23 cellular contexts compared by ENCODE assay signal in genomic region chr5:146867996-146868708, GRCh38. TPM values are rescaled to one million over a fixed set of nuclear protein-coding genes. Genes with fewer than 3 reads are reported as not detected.
DNase-seq lines count a peak whose midpoint lies in the region; ATAC-seq lines count a peak whose summit lies in the region.
"Had no signal": no experiment of that assay in that cellular context is flagged by ENCODE, and none has a peak within 500 bp of the region (broad histone marks: within the 10 kb centered on the region; RNA-seq: fewer than 3 reads in every experiment).

No MANE protein-coding gene starts in this region.

- H3K27ac ChIP-seq in aorta (ENCODE audit: low read depth in 1 of 2, low read length in 2 of 2) = no peak overlapping the region
- H3K27ac ChIP-seq: 22Rv1 had no signal

- peak; percentile 60 for DNase-seq in DMS 273 (lab: John Stamatoyannopoulos, UW; ENCODE audit: unreplicated experiment)
- no peak for DNase-seq in DMS 273 treated with DMSO at 0.1 percent for 48 hours (lab: John Stamatoyannopoulos, UW)
- peak; percentile 45 for DNase-seq in NCI-H2171 treated with DMSO at 0.1 percent for 48 hours (lab: John Stamatoyannopoulos, UW)
- DNase-seq in effector CD8-positive, alpha-beta T cell (lab: John Stamatoyannopoulos, UW) = peak; percentile 1
- no peak for DNase-seq in aorta
- DNase-seq: CD4-positive, CD25-positive, alpha-beta regulatory T cell; COR-L47; DMS153; GF-D8; GOT3; Karpas-422; NCI-H1105; NCI-H187; NCI-H2107; OCI-M1; SHP77; SK-N-SH had no signal

- intact Hi-C loops in aorta (cut with DNase I) = loop anchor here in 1 of 2 donors (10.0 kb wide), 1 partner anchor 133 kb away; no protein-coding TSS in a partner anchor

- no peaks in the 10 kb centered on the region for H3K36me3 ChIP-seq in aorta (ENCODE audit: control insufficient read depth in 1 of 2, insufficient read depth in 2 of 2, low read length in 1 of 2)

- 41 to 45% methylated on average over 1 of the region's 1 CpG for WGBS in aorta, 2 donors

- H3K27me3 ChIP-seq in aorta (ENCODE audit: control insufficient read depth in 1 of 2, insufficient read depth in 2 of 2, low read length in 1 of 2) = no peaks in the 10 kb centered on the region

- H3K4me3 ChIP-seq in aorta (ENCODE audit: low read length in 2 of 2) = no peak overlapping the region

- peaks cover 0 to 4% of the 10 kb centered on the region in 2 donors for H3K4me1 ChIP-seq in aorta (ENCODE audit: control insufficient read depth in 1 of 2, insufficient read depth in 2 of 2, low read length in 2 of 2)

- peak; percentile 36 for ATAC-seq in aorta (ENCODE audit: low FRiP score)
- no peak for ATAC-seq in GM19452 (IDR thresholded peaks at IDR 0.05; ENCODE audit: unreplicated experiment)
- ATAC-seq in GM19463 (IDR thresholded peaks at IDR 0.05; ENCODE audit: unreplicated experiment) = no peak
- no peak for ATAC-seq in HG03175 (IDR thresholded peaks at IDR 0.05; ENCODE audit: unreplicated experiment)
- ATAC-seq: HCT116 had no signal

- H3K9me3 ChIP-seq in aorta (ENCODE audit: control insufficient read depth, low read length) = no peaks in the 10 kb centered on the region
- H3K9me3 ChIP-seq: SK-N-SH had no signal

RNA-seq across cellular contexts. Expression of gene PPP2R2B, which starts 10.4 kb away (rescaled TPM):
- total RNA-seq in aorta = 10 to 100 TPM; 15.0 to 27.3 TPM
- polyA plus RNA-seq in aorta = 1 to 10 TPM; 2.0 to 9.0 TPM
- total RNA-seq: B cell had no signal

Comparison
In these comparisons a context has a peak if more than half of its experiments do, and no peak if none do; other contexts are left out.
1. DNase-seq: peak in DMS 273 (single experiment), NCI-H2171 treated with DMSO at 0.1 percent for 48 hours (single experiment) and effector CD8-positive, alpha-beta T cell (single experiment); none in DMS 273 treated with DMSO at 0.1 percent for 48 hours (single experiment) and aorta (0 of 2).